Comparison of ENCODE assay signal across 9 cellular contexts in genomic region chr2:241064008-241064801, GRCh38. TPM values are rescaled to one million over a fixed set of nuclear protein-coding genes. Genes with fewer than 3 reads are reported as not detected.
A peak's percentile ranks its signal among the peaks of the same experiment; 100 is the strongest.
DNase-seq lines count a peak whose midpoint lies in the region; ATAC-seq, FAIRE-seq and TF ChIP-seq lines count a peak whose summit lies in the region.
"Had no signal": no experiment of that assay in that cellular context is flagged by ENCODE, and none has a peak within 500 bp of the region (broad histone marks: within the 10 kb centered on the region; RNA-seq: fewer than 3 reads in every experiment).

No MANE protein-coding gene starts in this region.

- no peaks in the 10 kb centered on the region for H3K9me1 ChIP-seq in keratinocyte (ENCODE audit: control insufficient read depth, extremely low read depth, insufficient read depth, low read length)

- H3K27ac Mint-ChIP-seq in activated T-helper 17 cell treated with anti-CD3 and anti-CD28 coated beads, Interleukin-2, amount 50 U/mL, for 72 hours, result peak overlapping the region; percentile 84

- no peaks in the 10 kb centered on the region for H3K36me3 Mint-ChIP-seq in activated T-helper 17 cell treated with anti-CD3 and anti-CD28 coated beads, Interleukin-2, amount 50 U/mL, for 72 hours (ENCODE audit: low read depth)

- peaks cover 25% of the 10 kb centered on the region for H3K4me1 ChIP-seq in keratinocyte (ENCODE audit: control insufficient read depth, extremely low read depth, insufficient read depth, low read length)

- dilution Hi-C loops in keratinocyte (cut with MboI; ENCODE audit: extremely low pct_ligation_motif_present, low sequenced_read_pairs), result no loop called here

- ATAC-seq in activated T-helper 17 cell treated with anti-CD3 and anti-CD28 coated beads, Interleukin-2, amount 50 U/mL, for 72 hours (replicated peaks), result peak; percentile 75
- no peak for ATAC-seq in HG03469 (IDR thresholded peaks at IDR 0.05; ENCODE audit: unreplicated experiment)

- no peaks in the 10 kb centered on the region for H3K4me1 Mint-ChIP-seq in activated T-helper 17 cell treated with anti-CD3 and anti-CD28 coated beads, Interleukin-2, amount 50 U/mL, for 72 hours

- peak; percentile 11 for DNase-seq in AG20443 (ENCODE audit: low spot score)
- DNase-seq in NCI-H2227 (lab: John Stamatoyannopoulos, UW; ENCODE audit: unreplicated experiment), result peak; percentile 47
- DNase-seq in keratinocyte (ENCODE audit: low read depth, low spot score), result no peak
- DNase-seq in stimulated activated CD8-positive, alpha-beta memory T cell treated with anti-CD3 and anti-CD28 coated beads, Interleukin-7, amount 100 ng/mL, for 24 hours (ENCODE audit: low read depth), result peak; percentile 15
- no peak for DNase-seq in foreskin melanocyte
- DNase-seq in NCI-H1694 treated with DMSO at 0.1 percent for 48 hours (lab: John Stamatoyannopoulos, UW), result no peak
- DNase-seq: DND-41 had no signal

- H3K9me3 ChIP-seq in keratinocyte (ENCODE audit: control insufficient read depth, low read depth, low read length), result no peaks in the 10 kb centered on the region

- H3K27me3 Mint-ChIP-seq in activated T-helper 17 cell treated with anti-CD3 and anti-CD28 coated beads, Interleukin-2, amount 50 U/mL, for 72 hours, result no peaks in the 10 kb centered on the region

- no peak for TF ChIP-seq CTCF in keratinocyte (optimal IDR thresholded peaks at IDR 0.05 in 1 of 3, IDR thresholded peaks at IDR 0.05 in 1 of 3, conservative IDR thresholded peaks at IDR 0.05 in 1 of 3; ENCODE audit: extremely low read depth in 1 of 3, insufficient read depth in 2 of 3, low read length in 3 of 3)

- H3K4me3 ChIP-seq in keratinocyte (ENCODE audit: control insufficient read depth in 2 of 3, extremely low read depth in 1 of 3, insufficient read depth in 2 of 3, low read depth in 1 of 3, low read length in 3 of 3), result peak overlapping the region in 1 of 3 experiments; percentile 36

- no peaks in the 10 kb centered on the region for H3K36me3 ChIP-seq in keratinocyte (ENCODE audit: control insufficient read depth in 2 of 2, extremely low read depth in 1 of 2, insufficient read depth in 2 of 2, low read length in 2 of 2)

- H3K27me3 ChIP-seq in keratinocyte (ENCODE audit: control insufficient read depth, extremely low read depth, insufficient read depth, low read length), result no peaks in the 10 kb centered on the region

- H3K9ac ChIP-seq in keratinocyte (ENCODE audit: control insufficient read depth, extremely low read depth, insufficient read depth, low read length), result peak overlapping the region; percentile 15

- no peaks in the 10 kb centered on the region for H3K9me3 Mint-ChIP-seq in activated T-helper 17 cell treated with anti-CD3 and anti-CD28 coated beads, Interleukin-2, amount 50 U/mL, for 72 hours

- H4K20me1 ChIP-seq in keratinocyte (ENCODE audit: control insufficient read depth, extremely low read depth, insufficient read depth, low read length), result no peaks in the 10 kb centered on the region

- H3K79me2 ChIP-seq in keratinocyte (ENCODE audit: control insufficient read depth, insufficient read depth, low read length), result no peaks in the 10 kb centered on the region

- peak overlapping the region; percentile 22 for H3K4me2 ChIP-seq in keratinocyte (ENCODE audit: control insufficient read depth, extremely low read depth, insufficient read depth, low read depth, low read length)

- no peak for FAIRE-seq in keratinocyte (lab: Jason Lieb, UNC)

- H3K4me3 Mint-ChIP-seq in activated T-helper 17 cell treated with anti-CD3 and anti-CD28 coated beads, Interleukin-2, amount 50 U/mL, for 72 hours, result peak overlapping the region; percentile 44

- H2AFZ ChIP-seq in keratinocyte (ENCODE audit: control insufficient read depth, low read length), result peak overlapping the region; percentile 43

- no peak overlapping the region for H3K27ac ChIP-seq in keratinocyte (ENCODE audit: control insufficient read depth, insufficient read depth, low read length)

RNA-seq across cellular contexts. Expression of gene MTERF4, which starts 37.9 kb away (rescaled TPM):
- 10 to 100 TPM; 36.4 to 86.5 TPM for total RNA-seq in activated T-helper 17 cell treated with anti-CD3 and anti-CD28 coated beads, Interleukin-2, amount 50 U/mL, for 72 hours
- 25.8 to 29.9 TPM (median 28.5 TPM) in 3 replicates for polyA plus RNA-seq in keratinocyte
- polyA plus RNA-seq in keratinocyte (2011; ENCODE audit: low read depth), result 30.8 TPM
- polyA plus RNA-seq in keratinocyte (2011; cell fraction: cytosol; rRNA removed), result 15.9 and 19.0 TPM in 2 replicates
- polyA plus RNA-seq in keratinocyte (2011; cell fraction: nucleus; rRNA removed), result 51.1 and 63.6 TPM in 2 replicates
- polyA plus RNA-seq in keratinocyte (2012; ENCODE audit: low replicate concordance), result 18.8 and 19.4 TPM in 2 replicates
- 13.3 to 26.8 TPM (median 20.0 TPM) in 3 replicates for polyA minus RNA-seq in keratinocyte
- 6.9 TPM for polyA minus RNA-seq in keratinocyte (2011; cell fraction: cytosol; rRNA and poly(A)+ RNA removed)
- polyA minus RNA-seq in keratinocyte (2011; cell fraction: nucleus; rRNA and poly(A)+ RNA removed), result 12.1 and 22.8 TPM in 2 replicates

Comparison
In these comparisons a context has a peak if more than half of its experiments do, and no peak if none do; other contexts are left out.
1. DNase-seq: peak in AG20443 (single experiment), NCI-H2227 (single experiment) and stimulated activated CD8-positive, alpha-beta memory T cell treated with anti-CD3 and anti-CD28 coated beads, Interleukin-7, amount 100 ng/mL, for 24 hours (single experiment); none in keratinocyte (single experiment), foreskin melanocyte (single experiment) and NCI-H1694 treated with DMSO at 0.1 percent for 48 hours (single experiment).